21 cellular contexts compared by ENCODE assay signal in genomic region chr5:146051678-146052077, GRCh38. TPM values are rescaled to one million over a fixed set of nuclear protein-coding genes. Genes with fewer than 3 reads are reported as not detected.
A peak's percentile ranks its signal among the peaks of the same experiment; 100 is the strongest.
DNase-seq lines count a peak whose midpoint lies in the region; ATAC-seq and TF ChIP-seq lines count a peak whose summit lies in the region.
"Had no signal": no experiment of that assay in that cellular context is flagged by ENCODE, and none has a peak within 500 bp of the region (broad histone marks: within the 10 kb centered on the region; RNA-seq: fewer than 3 reads in every experiment).

No MANE protein-coding gene starts in this region.

- peaks cover 3% of the 10 kb centered on the region for H3K4me1 ChIP-seq in vagina

- H3K27ac ChIP-seq in vagina = no peak overlapping the region
- H3K27ac ChIP-seq: BLaER1 treated with 17β-estradiol and CSF1 and Interleukin-3, amounts not matched to agents 10 nM and 100 nM; epithelial cell of prostate; left ventricle myocardium inferior; testis had no signal

- no peak overlapping the region for H3K4me3 ChIP-seq in vagina
- H3K4me3 ChIP-seq: BLaER1 treated with 17β-estradiol and CSF1 and Interleukin-3, amounts not matched to agents 10 nM and 100 nM; left ventricle myocardium inferior; testis had no signal

- H3K9me3 ChIP-seq in vagina = no peaks in the 10 kb centered on the region
- H3K9me3 ChIP-seq: BLaER1 treated with 17β-estradiol and CSF1 and Interleukin-3, amounts not matched to agents 10 nM and 100 nM; left ventricle myocardium inferior; testis had no signal

- no peak for TF ChIP-seq CTCF in vagina (IDR thresholded peaks at IDR 0.05)

- intact Hi-C loops in vagina (cut with DNase I) = no loop called here

- TF ChIP-seq POLR2A in vagina (IDR thresholded peaks at IDR 0.05) = no peak

- H3K27me3 ChIP-seq in vagina = no peaks in the 10 kb centered on the region
- H3K27me3 ChIP-seq: BLaER1 treated with 17β-estradiol and CSF1 and Interleukin-3, amounts not matched to agents 10 nM and 100 nM; testis had no signal

- DNase-seq in ELR (ENCODE audit: low read depth) = peak; percentile 60
- peak; percentile 68 for DNase-seq in amniotic epithelial cell (ENCODE audit: low read depth)
- peak; percentile 46 for DNase-seq in iris pigment epithelial cell (ENCODE audit: low read depth)
- peak; percentile 40 for DNase-seq in superior temporal gyrus (ENCODE audit: extremely low spot score)
- no peak for DNase-seq in vagina (ENCODE audit: extremely low spot score in 2 of 2)
- DNase-seq in NCI-H1417 treated with DMSO at 0.1 percent for 48 hours (lab: John Stamatoyannopoulos, UW) = no peak
- DNase-seq: activated CD8-positive, alpha-beta T cell treated with anti-CD3 and anti-CD28 coated beads for 36 hours; activated naive CD4-positive, alpha-beta T cell treated with anti-CD3 and anti-CD28 coated beads, Interleukin-2, amount 50 U/mL, for 16 hours; activated T-cell treated with anti-CD3 and anti-CD28 coated beads, Interleukin-2, amount 50 U/mL, for 24 hours; cortex of kidney; left ventricle myocardium inferior; NCI-H1436; SIG-M5; stimulated activated CD4-positive, alpha-beta T cell treated with anti-CD3 and anti-CD28 coated beads, Interleukin-15, amount 100 ng/mL, for 24 hours; testis had no signal

- ATAC-seq in HG03571 (IDR thresholded peaks at IDR 0.05; ENCODE audit: unreplicated experiment) = no peak
- ATAC-seq: activated CD8-positive, alpha-beta T cell treated with anti-CD3 and anti-CD28 coated beads for 36 hours; HCT116; HepG2 had no signal

- H3K36me3 ChIP-seq in vagina = no peaks in the 10 kb centered on the region
- H3K36me3 ChIP-seq: BLaER1 treated with 17β-estradiol and CSF1 and Interleukin-3, amounts not matched to agents 10 nM and 100 nM; left ventricle myocardium inferior had no signal

RNA-seq across cellular contexts. Expression of gene PLAC8L1, which starts 53.7 kb away (rescaled TPM):
- not detected for total RNA-seq in vagina
- total RNA-seq: HepG2, mucosa of gallbladder had no signal

Comparison
In these comparisons a context has a peak if more than half of its experiments do, and no peak if none do; other contexts are left out.
1. DNase-seq: peak in ELR (single experiment), amniotic epithelial cell (single experiment), iris pigment epithelial cell (single experiment) and superior temporal gyrus (single experiment); none in vagina (0 of 2) and NCI-H1417 treated with DMSO at 0.1 percent for 48 hours (single experiment).